In genomic region chr16:66266436-66267286, GRCh38 we compare ENCODE assay signal across 1 cellular context.
TF ChIP-seq lines count a peak whose summit lies in the region.

No MANE protein-coding gene starts in this region.

TF ChIP-seq in GM23338, 12 proteins besides CTCF, POLR2A, EP300 and RAD21 (continued from another document):
- TF ChIP-seq, protein P1, sequence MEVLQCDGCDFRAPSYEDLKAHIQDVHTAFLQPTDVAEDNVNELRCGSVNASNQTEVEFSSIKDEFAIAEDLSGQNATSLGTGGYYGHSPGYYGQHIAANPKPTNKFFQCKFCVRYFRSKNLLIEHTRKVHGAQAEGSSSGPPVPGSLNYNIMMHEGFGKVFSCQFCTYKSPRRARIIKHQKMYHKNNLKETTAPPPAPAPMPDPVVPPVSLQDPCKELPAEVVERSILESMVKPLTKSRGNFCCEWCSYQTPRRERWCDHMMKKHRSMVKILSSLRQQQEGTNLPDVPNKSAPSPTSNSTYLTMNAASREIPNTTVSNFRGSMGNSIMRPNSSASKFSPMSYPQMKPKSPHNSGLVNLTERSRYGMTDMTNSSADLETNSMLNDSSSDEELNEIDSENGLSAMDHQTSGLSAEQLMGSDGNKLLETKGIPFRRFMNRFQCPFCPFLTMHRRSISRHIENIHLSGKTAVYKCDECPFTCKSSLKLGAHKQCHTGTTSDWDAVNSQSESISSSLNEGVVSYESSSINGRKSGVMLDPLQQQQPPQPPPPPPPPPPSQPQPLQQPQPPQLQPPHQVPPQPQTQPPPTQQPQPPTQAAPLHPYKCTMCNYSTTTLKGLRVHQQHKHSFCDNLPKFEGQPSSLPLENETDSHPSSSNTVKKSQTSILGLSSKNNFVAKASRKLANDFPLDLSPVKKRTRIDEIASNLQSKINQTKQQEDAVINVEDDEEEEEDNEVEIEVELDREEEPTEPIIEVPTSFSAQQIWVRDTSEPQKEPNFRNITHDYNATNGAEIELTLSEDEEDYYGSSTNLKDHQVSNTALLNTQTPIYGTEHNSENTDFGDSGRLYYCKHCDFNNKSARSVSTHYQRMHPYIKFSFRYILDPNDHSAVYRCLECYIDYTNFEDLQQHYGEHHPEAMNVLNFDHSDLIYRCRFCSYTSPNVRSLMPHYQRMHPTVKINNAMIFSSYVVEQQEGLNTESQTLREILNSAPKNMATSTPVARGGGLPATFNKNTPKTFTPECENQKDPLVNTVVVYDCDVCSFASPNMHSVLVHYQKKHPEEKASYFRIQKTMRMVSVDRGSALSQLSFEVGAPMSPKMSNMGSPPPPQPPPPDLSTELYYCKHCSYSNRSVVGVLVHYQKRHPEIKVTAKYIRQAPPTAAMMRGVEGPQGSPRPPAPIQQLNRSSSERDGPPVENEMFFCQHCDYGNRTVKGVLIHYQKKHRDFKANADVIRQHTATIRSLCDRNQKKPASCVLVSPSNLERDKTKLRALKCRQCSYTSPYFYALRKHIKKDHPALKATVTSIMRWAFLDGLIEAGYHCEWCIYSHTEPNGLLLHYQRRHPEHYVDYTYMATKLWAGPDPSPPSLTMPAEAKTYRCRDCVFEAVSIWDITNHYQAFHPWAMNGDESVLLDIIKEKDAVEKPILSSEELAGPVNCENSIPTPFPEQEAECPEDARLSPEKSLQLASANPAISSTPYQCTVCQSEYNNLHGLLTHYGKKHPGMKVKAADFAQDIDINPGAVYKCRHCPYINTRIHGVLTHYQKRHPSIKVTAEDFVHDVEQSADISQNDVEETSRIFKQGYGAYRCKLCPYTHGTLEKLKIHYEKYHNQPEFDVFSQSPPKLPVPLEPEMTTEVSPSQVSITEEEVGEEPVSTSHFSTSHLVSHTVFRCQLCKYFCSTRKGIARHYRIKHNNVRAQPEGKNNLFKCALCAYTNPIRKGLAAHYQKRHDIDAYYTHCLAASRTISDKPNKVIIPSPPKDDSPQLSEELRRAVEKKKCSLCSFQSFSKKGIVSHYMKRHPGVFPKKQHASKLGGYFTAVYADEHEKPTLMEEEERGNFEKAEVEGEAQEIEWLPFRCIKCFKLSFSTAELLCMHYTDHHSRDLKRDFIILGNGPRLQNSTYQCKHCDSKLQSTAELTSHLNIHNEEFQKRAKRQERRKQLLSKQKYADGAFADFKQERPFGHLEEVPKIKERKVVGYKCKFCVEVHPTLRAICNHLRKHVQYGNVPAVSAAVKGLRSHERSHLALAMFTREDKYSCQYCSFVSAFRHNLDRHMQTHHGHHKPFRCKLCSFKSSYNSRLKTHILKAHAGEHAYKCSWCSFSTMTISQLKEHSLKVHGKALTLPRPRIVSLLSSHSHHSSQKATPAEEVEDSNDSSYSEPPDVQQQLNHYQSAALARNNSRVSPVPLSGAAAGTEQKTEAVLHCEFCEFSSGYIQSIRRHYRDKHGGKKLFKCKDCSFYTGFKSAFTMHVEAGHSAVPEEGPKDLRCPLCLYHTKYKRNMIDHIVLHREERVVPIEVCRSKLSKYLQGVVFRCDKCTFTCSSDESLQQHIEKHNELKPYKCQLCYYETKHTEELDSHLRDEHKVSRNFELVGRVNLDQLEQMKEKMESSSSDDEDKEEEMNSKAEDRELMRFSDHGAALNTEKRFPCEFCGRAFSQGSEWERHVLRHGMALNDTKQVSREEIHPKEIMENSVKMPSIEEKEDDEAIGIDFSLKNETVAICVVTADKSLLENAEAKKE (CRISPR knock-in tag; IDR thresholded peaks at IDR 0.05), result no peak
- no peak for TF ChIP-seq ETS1 (IDR thresholded peaks at IDR 0.05)
- TF ChIP-seq ZNF331 (CRISPR knock-in tag; IDR thresholded peaks at IDR 0.05; ENCODE audit: low read depth), result no peak
- TF ChIP-seq, protein P2, sequence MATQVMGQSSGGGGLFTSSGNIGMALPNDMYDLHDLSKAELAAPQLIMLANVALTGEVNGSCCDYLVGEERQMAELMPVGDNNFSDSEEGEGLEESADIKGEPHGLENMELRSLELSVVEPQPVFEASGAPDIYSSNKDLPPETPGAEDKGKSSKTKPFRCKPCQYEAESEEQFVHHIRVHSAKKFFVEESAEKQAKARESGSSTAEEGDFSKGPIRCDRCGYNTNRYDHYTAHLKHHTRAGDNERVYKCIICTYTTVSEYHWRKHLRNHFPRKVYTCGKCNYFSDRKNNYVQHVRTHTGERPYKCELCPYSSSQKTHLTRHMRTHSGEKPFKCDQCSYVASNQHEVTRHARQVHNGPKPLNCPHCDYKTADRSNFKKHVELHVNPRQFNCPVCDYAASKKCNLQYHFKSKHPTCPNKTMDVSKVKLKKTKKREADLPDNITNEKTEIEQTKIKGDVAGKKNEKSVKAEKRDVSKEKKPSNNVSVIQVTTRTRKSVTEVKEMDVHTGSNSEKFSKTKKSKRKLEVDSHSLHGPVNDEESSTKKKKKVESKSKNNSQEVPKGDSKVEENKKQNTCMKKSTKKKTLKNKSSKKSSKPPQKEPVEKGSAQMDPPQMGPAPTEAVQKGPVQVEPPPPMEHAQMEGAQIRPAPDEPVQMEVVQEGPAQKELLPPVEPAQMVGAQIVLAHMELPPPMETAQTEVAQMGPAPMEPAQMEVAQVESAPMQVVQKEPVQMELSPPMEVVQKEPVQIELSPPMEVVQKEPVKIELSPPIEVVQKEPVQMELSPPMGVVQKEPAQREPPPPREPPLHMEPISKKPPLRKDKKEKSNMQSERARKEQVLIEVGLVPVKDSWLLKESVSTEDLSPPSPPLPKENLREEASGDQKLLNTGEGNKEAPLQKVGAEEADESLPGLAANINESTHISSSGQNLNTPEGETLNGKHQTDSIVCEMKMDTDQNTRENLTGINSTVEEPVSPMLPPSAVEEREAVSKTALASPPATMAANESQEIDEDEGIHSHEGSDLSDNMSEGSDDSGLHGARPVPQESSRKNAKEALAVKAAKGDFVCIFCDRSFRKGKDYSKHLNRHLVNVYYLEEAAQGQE (IDR thresholded peaks at IDR 0.05; ENCODE audit: unreplicated experiment), result no peak
- no peak for TF ChIP-seq CREB1 (CRISPR knock-in tag; IDR thresholded peaks at IDR 0.05; ENCODE audit: low read depth)
- no peak for TF ChIP-seq EZH2 (IDR thresholded peaks at IDR 0.05; ENCODE audit: low read depth, unreplicated experiment)
- TF ChIP-seq NANOG (IDR thresholded peaks at IDR 0.05; ENCODE audit: borderline replicate concordance), result no peak
- no peak for TF ChIP-seq STAT1 (IDR thresholded peaks at IDR 0.05; ENCODE audit: unreplicated experiment)
